Comparison of ENCODE assay signal across 18 cellular contexts in genomic region chr2:195456765-195457164, GRCh38.
A peak's percentile ranks its signal among the peaks of the same experiment; 100 is the strongest.
DNase-seq lines count a peak whose midpoint lies in the region; ATAC-seq and TF ChIP-seq lines count a peak whose summit lies in the region.
"Had no signal": no experiment of that assay in that cellular context is flagged by ENCODE, and none has a peak within 500 bp of the region (broad histone marks: within the 10 kb centered on the region; RNA-seq: fewer than 3 reads in every experiment).

No MANE protein-coding gene starts in this region.

- DNase-seq in NCI-H748 (lab: John Stamatoyannopoulos, UW; ENCODE audit: unreplicated experiment) (peak; percentile 31), NCI-H748 treated with DMSO at 0.1 percent for 48 hours (lab: John Stamatoyannopoulos, UW) (no peak), NCI-H526 treated with DMSO at 0.1 percent for 48 hours (lab: John Stamatoyannopoulos, UW) (no peak)
- no peak for DNase-seq in activated CD4-positive, alpha-beta memory T cell treated with anti-CD3 and anti-CD28 coated beads for 36 hours
- no peak for DNase-seq in activated CD4-positive, alpha-beta T cell treated with anti-CD3 and anti-CD28 coated beads for 48 hours
- DNase-seq: C1 segment of cervical spinal cord; CD4-positive, CD25-positive, alpha-beta regulatory T cell; CD8-positive, alpha-beta memory T cell; COR-L47; DMS 273 treated with DMSO at 0.1 percent for 48 hours; DMS53; DND-41; EL; H9 had no signal

- no peaks in the 10 kb centered on the region for H3K9me2 ChIP-seq in Loucy (replicated peaks; ENCODE audit: low read depth, low read length)

- no peak overlapping the region for H3K9ac ChIP-seq in Loucy (ENCODE audit: low read depth, low read length, poor library complexity, severe bottlenecking)

- no peaks in the 10 kb centered on the region for H3K9me3 ChIP-seq in Loucy (ENCODE audit: insufficient read depth, low read depth, low read length)

- H3K27me3 Mint-ChIP-seq in activated CD4-positive, alpha-beta memory T cell treated with anti-CD3 and anti-CD28 coated beads for 36 hours = no peaks in the 10 kb centered on the region
- H3K27me3 Mint-ChIP-seq: B cell; CD4-positive, CD25-positive, alpha-beta regulatory T cell had no signal

- ATAC-seq in SK-N-SH treated with all-trans-retinoic acid at 6 μM for 48 hours = no peak; the same call in 2 of the 3 replicates
- ATAC-seq: HepG2 had no signal

- no peaks in the 10 kb centered on the region for H4K20me1 ChIP-seq in Loucy (ENCODE audit: insufficient read depth, low read length, poor library complexity, severe bottlenecking)

- H2AFZ ChIP-seq in Loucy (ENCODE audit: low read length) = peak overlapping the region; percentile 51; the same call in 1 of the 2 replicates

- peaks cover 3% of the 10 kb centered on the region for H3K36me3 Mint-ChIP-seq in activated CD4-positive, alpha-beta memory T cell treated with anti-CD3 and anti-CD28 coated beads for 36 hours
- H3K36me3 Mint-ChIP-seq: CD4-positive, CD25-positive, alpha-beta regulatory T cell had no signal

- no peak for TF ChIP-seq CTCF in Loucy (conservative IDR thresholded peaks at IDR 0.05; ENCODE audit: low read length)

- H3K79me2 ChIP-seq in Loucy (ENCODE audit: insufficient read depth, low read length) = no peaks in the 10 kb centered on the region

- no peak overlapping the region for H3K4me3 ChIP-seq in Loucy (ENCODE audit: low read length, poor library complexity, severe bottlenecking)

- intact Hi-C loops in activated CD4-positive, alpha-beta memory T cell treated with anti-CD3 and anti-CD28 coated beads for 36 hours (cut with micrococcal nuclease) = no loop called here

- H3K4me1 Mint-ChIP-seq in activated CD4-positive, alpha-beta memory T cell treated with anti-CD3 and anti-CD28 coated beads for 36 hours (ENCODE audit: low read depth) = peaks cover 12% of the 10 kb centered on the region
- H3K4me1 Mint-ChIP-seq: H9 had no signal

- no peaks in the 10 kb centered on the region for H3K36me3 ChIP-seq in Loucy (ENCODE audit: insufficient read depth, low read length)

- H3K9me3 Mint-ChIP-seq in activated CD4-positive, alpha-beta memory T cell treated with anti-CD3 and anti-CD28 coated beads for 36 hours = peaks cover 4% of the 10 kb centered on the region
- H3K9me3 Mint-ChIP-seq: CD8-positive, alpha-beta memory T cell; H9 had no signal

- H3K27ac Mint-ChIP-seq in activated CD4-positive, alpha-beta memory T cell treated with anti-CD3 and anti-CD28 coated beads for 36 hours = no peak overlapping the region
- H3K27ac Mint-ChIP-seq: B cell; CD4-positive, CD25-positive, alpha-beta regulatory T cell; CD8-positive, alpha-beta memory T cell; H9 had no signal

- H3K4me1 ChIP-seq in Loucy (ENCODE audit: insufficient read depth, low read length, poor library complexity, severe bottlenecking) = peaks cover 12% of the 10 kb centered on the region

- peaks cover 4% of the 10 kb centered on the region for H3K27me3 ChIP-seq in Loucy (ENCODE audit: insufficient read depth, low read length, poor library complexity, severe bottlenecking)

- H3K4me2 ChIP-seq in Loucy (ENCODE audit: low read depth, low read length, poor library complexity, severe bottlenecking) = no peak overlapping the region

- CTCF ChIA-PET in activated CD4-positive, alpha-beta memory T cell treated with anti-CD3 and anti-CD28 coated beads for 36 hours (lab: Charles Lee) = no interaction called here

- POLR2A ChIA-PET in activated CD4-positive, alpha-beta memory T cell treated with anti-CD3 and anti-CD28 coated beads for 36 hours (lab: Charles Lee) = no interaction called here

- no peak overlapping the region for H3K4me3 Mint-ChIP-seq in activated CD4-positive, alpha-beta memory T cell treated with anti-CD3 and anti-CD28 coated beads for 36 hours
- H3K4me3 Mint-ChIP-seq: B cell; CD4-positive, CD25-positive, alpha-beta regulatory T cell; CD8-positive, alpha-beta memory T cell; H9 had no signal

- H3F3A ChIP-seq in Loucy (ENCODE audit: low read depth) = no peaks in the 10 kb centered on the region

TF ChIP-seq in SK-N-SH treated with all-trans-retinoic acid at 6 μM for 48 hours, 23 proteins besides CTCF, POLR2A, EP300 and RAD21:
- TF ChIP-seq ZFP30 (CRISPR knock-in tag; IDR thresholded peaks at IDR 0.05) (no peak), SNAI2 (CRISPR knock-in tag; IDR thresholded peaks at IDR 0.05) (no peak), CSRNP3 (CRISPR knock-in tag; IDR thresholded peaks at IDR 0.05) (no peak), PPARA (CRISPR knock-in tag; IDR thresholded peaks at IDR 0.05; ENCODE audit: borderline replicate concordance) (no peak), TSHZ2 (CRISPR knock-in tag; IDR thresholded peaks at IDR 0.05) (no peak), TCF4 (CRISPR knock-in tag; IDR thresholded peaks at IDR 0.05; ENCODE audit: borderline replicate concordance) (0 out of 2 replicates have a peak, but pooled peaks have one; percentile 34)
TF ChIP-seq in SK-N-SH treated with all-trans-retinoic acid at 6 μM for 48 hours: peak in this region for 1.
